ENCODE assay signal across 15 cellular contexts in the genomic region with DNA sequence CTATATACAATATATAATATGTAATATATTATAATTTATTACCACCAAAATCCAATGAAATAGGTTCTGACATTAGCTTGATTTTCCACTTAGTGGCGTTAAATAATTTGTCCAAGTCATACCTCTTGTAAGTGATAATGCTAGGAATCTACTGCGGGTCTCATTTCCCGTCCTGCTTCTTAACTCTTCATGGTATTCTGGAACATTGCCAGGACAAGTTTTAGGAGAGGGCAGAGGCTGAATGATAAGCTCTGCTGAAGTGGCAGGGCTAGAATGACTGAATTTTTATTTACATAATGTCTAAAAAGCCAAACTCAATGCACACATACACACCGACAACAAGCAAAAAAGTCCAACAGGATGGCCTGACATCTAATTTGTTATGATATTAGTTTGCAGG.
"Had no signal": no experiment of that assay in that cellular context is flagged by ENCODE, and none has a peak within 500 bp of the region (broad histone marks: within the 10 kb centered on the region; RNA-seq: fewer than 3 reads in every experiment).

No MANE protein-coding gene starts in this region.

- H3K36me3 Mint-ChIP-seq: naive thymus-derived CD8-positive, alpha-beta T cell; stimulated activated memory B cell treated with anti-CD40 and anti-IgM and Interleukin-4, amounts not matched to agents 10 μg/mL and 1 μg/mL and 100 μg/mL, for 72 hours had no signal

- H3K27ac ChIP-seq: pancreas, thyroid gland had no signal

- H3K27ac Mint-ChIP-seq: activated T-helper 1 cell treated with anti-CD3 and anti-CD28 coated beads, Interleukin-12 subunit alpha, Interleukin-12 subunit beta, Interleukin-2, Interleukin-4 antibody, amounts not matched to agents 30 ng/mL and 10 ng/mL and 1 ng/mL, durations not matched to agents 14 hours and 24 hours and 36 hours; dendritic cell treated with granulocyte-macrophage colony-stimulating factor and Interleukin-4, amounts not matched to agents 40 ng/mL and 50 ng/mL, for 4 days; naive thymus-derived CD8-positive, alpha-beta T cell; stimulated activated memory B cell treated with anti-CD40 and anti-IgM and Interleukin-4, amounts not matched to agents 10 μg/mL and 1 μg/mL and 100 μg/mL, for 72 hours had no signal

- H3K4me3 ChIP-seq: pancreas, thyroid gland had no signal

- H3K4me1 Mint-ChIP-seq: naive thymus-derived CD8-positive, alpha-beta T cell; stimulated activated memory B cell treated with anti-CD40 and anti-IgM and Interleukin-4, amounts not matched to agents 10 μg/mL and 1 μg/mL and 100 μg/mL, for 72 hours had no signal

- H3K27me3 Mint-ChIP-seq: dendritic cell treated with granulocyte-macrophage colony-stimulating factor and Interleukin-4, amounts not matched to agents 40 ng/mL and 50 ng/mL, for 4 days; stimulated activated memory B cell treated with anti-CD40 and anti-IgM and Interleukin-4, amounts not matched to agents 10 μg/mL and 1 μg/mL and 100 μg/mL, for 72 hours had no signal

- H3K9me3 Mint-ChIP-seq: activated T-helper 1 cell treated with anti-CD3 and anti-CD28 coated beads, Interleukin-12 subunit alpha, Interleukin-12 subunit beta, Interleukin-2, Interleukin-4 antibody, amounts not matched to agents 30 ng/mL and 10 ng/mL and 1 ng/mL, durations not matched to agents 14 hours and 24 hours and 36 hours; dendritic cell treated with granulocyte-macrophage colony-stimulating factor and Interleukin-4, amounts not matched to agents 40 ng/mL and 50 ng/mL, for 4 days; stimulated activated memory B cell treated with anti-CD40 and anti-IgM and Interleukin-4, amounts not matched to agents 10 μg/mL and 1 μg/mL and 100 μg/mL, for 72 hours had no signal

- H3K9me3 ChIP-seq: pancreas, thyroid gland had no signal

- H3K27me3 ChIP-seq: pancreas, thyroid gland had no signal

- H3K36me3 ChIP-seq: pancreas, thyroid gland had no signal

- H3K4me3 Mint-ChIP-seq: activated T-helper 1 cell treated with anti-CD3 and anti-CD28 coated beads, Interleukin-12 subunit alpha, Interleukin-12 subunit beta, Interleukin-2, Interleukin-4 antibody, amounts not matched to agents 30 ng/mL and 10 ng/mL and 1 ng/mL, durations not matched to agents 14 hours and 24 hours and 36 hours; dendritic cell treated with granulocyte-macrophage colony-stimulating factor and Interleukin-4, amounts not matched to agents 40 ng/mL and 50 ng/mL, for 4 days; naive thymus-derived CD8-positive, alpha-beta T cell; stimulated activated memory B cell treated with anti-CD40 and anti-IgM and Interleukin-4, amounts not matched to agents 10 μg/mL and 1 μg/mL and 100 μg/mL, for 72 hours had no signal

- DNase-seq: activated CD4-positive, alpha-beta T cell treated with anti-CD3 and anti-CD28 coated beads, Interleukin-2, amount 50 U/mL, for 1 hour; activated CD8-positive, alpha-beta memory T cell treated with anti-CD3 and anti-CD28 coated beads for 24 hours; aorta; cerebellar nuclear complex; effector memory CD4-positive, alpha-beta T cell; foreskin fibroblast; kidney glomerular epithelial cell; mesenchymal stem cell; naive thymus-derived CD8-positive, alpha-beta T cell; pancreas; stimulated activated CD4-positive, alpha-beta T cell treated with anti-CD3 and anti-CD28 coated beads, Interleukin-12 subunit alpha, Interleukin-12 subunit beta, amount 100 ng/mL, for 4 hours; thyroid gland had no signal

- ATAC-seq: naive thymus-derived CD8-positive, alpha-beta T cell; pancreas; stimulated activated memory B cell treated with anti-CD40 and anti-IgM and Interleukin-4, amounts not matched to agents 10 μg/mL and 1 μg/mL and 100 μg/mL, for 72 hours had no signal

- H3K4me1 ChIP-seq: pancreas, thyroid gland had no signal
